Comparison of ENCODE assay signal across 17 cellular contexts in the genomic region with DNA sequence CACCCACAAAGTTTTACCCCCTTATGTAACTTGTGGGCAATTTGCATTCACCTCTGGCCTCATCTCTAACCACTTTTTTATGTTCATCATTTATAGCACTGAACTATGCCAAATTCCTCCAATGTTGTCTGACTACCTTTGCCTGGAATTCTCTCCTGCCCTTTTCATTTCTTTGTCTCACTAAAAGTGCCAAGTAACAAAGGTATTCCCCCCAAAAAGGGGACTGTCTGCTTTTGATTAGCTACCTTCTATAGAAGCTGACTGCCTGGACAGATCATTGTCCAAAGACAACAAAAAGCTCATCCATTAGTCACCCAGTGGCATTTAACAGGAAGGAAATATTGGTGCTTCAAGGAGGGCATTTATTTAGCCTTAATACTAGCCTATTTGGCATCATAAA.
DNase-seq lines count a peak whose midpoint lies in the region; ATAC-seq and TF ChIP-seq lines count a peak whose summit lies in the region.
"Had no signal": no experiment of that assay in that cellular context is flagged by ENCODE, and none has a peak within 500 bp of the region (broad histone marks: within the 10 kb centered on the region; RNA-seq: fewer than 3 reads in every experiment).

No MANE protein-coding gene starts in this region.

- H4K5ac ChIP-seq in H9 (ENCODE audit: insufficient read length, low read depth, low read length) = no peak overlapping the region

- no peak overlapping the region for H3K14ac ChIP-seq in H9 (ENCODE audit: insufficient read depth, low read length)

- H3K23me2 ChIP-seq in H9 (ENCODE audit: insufficient read length, low read depth, low read length, poor library complexity, severe bottlenecking) = no peaks in the 10 kb centered on the region

- TF ChIP-seq CTCF in RWPE2 (IDR thresholded peaks at IDR 0.05; ENCODE audit: poor library complexity, severe bottlenecking) (no peak), fibroblast of mammary gland (conservative IDR thresholded peaks at IDR 0.05; ENCODE audit: control insufficient read depth, insufficient read depth, low read depth, low read length) (no peak), natural killer cell (IDR thresholded peaks at IDR 0.05) (no peak), H9 (conservative IDR thresholded peaks at IDR 0.05) (no peak)

- no peak overlapping the region for H3K4me2 ChIP-seq in H9 (ENCODE audit: insufficient read depth, insufficient read length, low read length)

- H2BK20ac ChIP-seq in H9 (ENCODE audit: low read depth, low read length, poor library complexity, severe bottlenecking) = no peak overlapping the region

- no peak overlapping the region for H4K91ac ChIP-seq in H9 (ENCODE audit: insufficient read length, low read depth, low read length)

- H3K27me3 Mint-ChIP-seq in natural killer cell (ENCODE audit: low read depth in 2 of 2) (no peaks in the 10 kb centered on the region), H9 (ENCODE audit: low read depth) (no peaks in the 10 kb centered on the region)
- H3K27me3 Mint-ChIP-seq: CD4-positive, alpha-beta memory T cell; stimulated activated memory B cell treated with anti-CD40 and anti-IgM and Interleukin-4, amounts not matched to agents 10 μg/mL and 1 μg/mL and 100 μg/mL, for 72 hours had no signal

- no peak overlapping the region for H3K4ac ChIP-seq in H9 (ENCODE audit: low read depth, low read length)

- H3K79me1 ChIP-seq in H9 (ENCODE audit: insufficient read depth, low read depth, low read length, poor library complexity, severe bottlenecking) = no peaks in the 10 kb centered on the region

- DNase-seq in GM03348 (ENCODE audit: low spot score) (peak; percentile 69), RWPE2 (ENCODE audit: low spot score) (no peak), fibroblast of mammary gland (ENCODE audit: low read depth) (peak; percentile 76), skeletal muscle cell (ENCODE audit: low read depth) (peak; percentile 62), natural killer cell (no peak), H9 (no peak)
- no peak for DNase-seq in activated CD4-positive, alpha-beta T cell treated with anti-CD3 and anti-CD28 coated beads for 48 hours
- DNase-seq in stimulated activated CD4-positive, alpha-beta T cell treated with anti-CD3 and anti-CD28 coated beads, Interleukin-1b, Interleukin-23, amount 100 ng/mL, for 48 hours = no peak
- DNase-seq: activated T-cell treated with anti-CD3 and anti-CD28 coated beads for 4 hours; CD4-positive, alpha-beta memory T cell; effector CD4-positive, alpha-beta T cell; GF-D8; head of caudate nucleus; left cardiac atrium; NCI-H2171 treated with DMSO at 0.1 percent for 48 hours; stimulated activated CD4-positive, alpha-beta T cell treated with anti-CD3 and anti-CD28 coated beads, Interleukin-4, amount 100 ng/mL, for 4 hours had no signal

- no peaks in the 10 kb centered on the region for H3K27me3 ChIP-seq in RWPE2 (ENCODE audit: insufficient read depth, poor library complexity, severe bottlenecking)
- H3K27me3 ChIP-seq in H9 (ENCODE audit: insufficient read depth, low read length) = no peaks in the 10 kb centered on the region

- H3K79me2 ChIP-seq in H9 (ENCODE audit: insufficient read depth, low read length) = no peaks in the 10 kb centered on the region

- H3K36me3 ChIP-seq in RWPE2 (ENCODE audit: low read depth) = no peaks in the 10 kb centered on the region

- H3K4me1 ChIP-seq in RWPE2 (ENCODE audit: insufficient read depth, poor library complexity, severe bottlenecking) = peaks cover 10% of the 10 kb centered on the region
- H3K4me1 ChIP-seq in H9 (ENCODE audit: insufficient read depth, low read length) = no peaks in the 10 kb centered on the region

- ATAC-seq in RWPE2 (ENCODE audit: low read depth) (peak; percentile 92), natural killer cell (no peak)
- ATAC-seq: left cardiac atrium; stimulated activated memory B cell treated with anti-CD40 and anti-IgM and Interleukin-4, amounts not matched to agents 10 μg/mL and 1 μg/mL and 100 μg/mL, for 72 hours had no signal

- intact Hi-C loops in natural killer cell (cut with micrococcal nuclease) = no loop called here

- no peak overlapping the region for H3K18ac ChIP-seq in H9 (ENCODE audit: insufficient read length, low read depth, low read length)

- no peak overlapping the region for H2BK12ac ChIP-seq in H9 (ENCODE audit: insufficient read length, low read depth, low read length)

- H4K8ac ChIP-seq in H9 (replicated peaks; ENCODE audit: insufficient read length, low read depth, low read length) = no peak overlapping the region

- H2BK120ac ChIP-seq in H9 (ENCODE audit: low read depth, low read length, poor library complexity, severe bottlenecking) = no peak overlapping the region

- H3K4me1 Mint-ChIP-seq in natural killer cell (no peaks in the 10 kb centered on the region), H9 (peaks cover 15 to 17% of the 10 kb centered on the region in 2 experiments)
- H3K4me1 Mint-ChIP-seq: CD4-positive, alpha-beta memory T cell; stimulated activated memory B cell treated with anti-CD40 and anti-IgM and Interleukin-4, amounts not matched to agents 10 μg/mL and 1 μg/mL and 100 μg/mL, for 72 hours had no signal

- H3K9ac ChIP-seq in H9 (ENCODE audit: extremely low read depth, insufficient read length, low read length) = no peak overlapping the region

- no peak overlapping the region for H3K23ac ChIP-seq in H9 (ENCODE audit: insufficient read length, low read depth, low read length)

- no peak overlapping the region for H3K56ac ChIP-seq in H9 (ENCODE audit: insufficient read length, low read depth, low read length)

- H2BK15ac ChIP-seq in H9 (ENCODE audit: low read depth, low read length) = no peak overlapping the region

- no peak overlapping the region for H3K4me3 Mint-ChIP-seq in natural killer cell
- no peak overlapping the region for H3K4me3 Mint-ChIP-seq in H9
- H3K4me3 Mint-ChIP-seq: CD4-positive, alpha-beta memory T cell; stimulated activated memory B cell treated with anti-CD40 and anti-IgM and Interleukin-4, amounts not matched to agents 10 μg/mL and 1 μg/mL and 100 μg/mL, for 72 hours had no signal

- H3K4me3 ChIP-seq in RWPE2 (ENCODE audit: severe bottlenecking) (no peak overlapping the region), fibroblast of mammary gland (ENCODE audit: control insufficient read depth, low read depth, low read length) (no peak overlapping the region), skeletal muscle cell (ENCODE audit: low read depth, low read length) (no peak overlapping the region)

- no peak overlapping the region for H2BK5ac ChIP-seq in H9 (ENCODE audit: insufficient read length, low read length)

- H3K27ac Mint-ChIP-seq in natural killer cell (no peak overlapping the region), H9 (no peak overlapping the region)
- H3K27ac Mint-ChIP-seq: CD4-positive, alpha-beta memory T cell; stimulated activated memory B cell treated with anti-CD40 and anti-IgM and Interleukin-4, amounts not matched to agents 10 μg/mL and 1 μg/mL and 100 μg/mL, for 72 hours had no signal

- no peaks in the 10 kb centered on the region for H4K20me1 ChIP-seq in H9 (ENCODE audit: control insufficient read depth, insufficient read depth, insufficient read length)

- H3K27ac ChIP-seq in RWPE2 (ENCODE audit: poor library complexity, severe bottlenecking) = peak overlapping the region; percentile 17
- no peak overlapping the region for H3K27ac ChIP-seq in H9 (ENCODE audit: insufficient read length, low read depth, low read length)

- H3K9me3 Mint-ChIP-seq in natural killer cell = no peaks in the 10 kb centered on the region
- peaks cover 0 to 2% of the 10 kb centered on the region in 2 experiments; a peak in 1 of 5 replicates for H3K9me3 Mint-ChIP-seq in H9
- H3K9me3 Mint-ChIP-seq: stimulated activated memory B cell treated with anti-CD40 and anti-IgM and Interleukin-4, amounts not matched to agents 10 μg/mL and 1 μg/mL and 100 μg/mL, for 72 hours had no signal

- no peak overlapping the region for H2AFZ ChIP-seq in H9 (ENCODE audit: low read length)

- H3K9me3 ChIP-seq in RWPE2 (ENCODE audit: severe bottlenecking) (no peaks in the 10 kb centered on the region), H9 (ENCODE audit: control insufficient read depth, low read depth, low read length) (no peaks in the 10 kb centered on the region)

- H3K36me3 Mint-ChIP-seq in natural killer cell (no peaks in the 10 kb centered on the region), H9 (ENCODE audit: insufficient read depth in 1 of 3, low read depth in 3 of 3) (no peaks in the 10 kb centered on the region)

- no peak overlapping the region for H2AK5ac ChIP-seq in H9 (ENCODE audit: insufficient read length, low read length)

- no peak overlapping the region for H3T11ph ChIP-seq in H9 (ENCODE audit: low read length)

Comparison
In these comparisons a context has a peak if more than half of its experiments do, and no peak if none do; other contexts are left out.
1. DNase-seq: peak in GM03348 (single experiment), fibroblast of mammary gland (single experiment) and skeletal muscle cell (single experiment); none in RWPE2 (single experiment), activated CD4-positive, alpha-beta T cell treated with anti-CD3 and anti-CD28 coated beads for 48 hours (single experiment), natural killer cell (single experiment), H9 (single experiment) and stimulated activated CD4-positive, alpha-beta T cell treated with anti-CD3 and anti-CD28 coated beads, Interleukin-1b, Interleukin-23, amount 100 ng/mL, for 48 hours (single experiment).